29 cellular contexts compared by ENCODE assay signal in genomic region chr3:86046436-86047328, GRCh38.
"Had no signal": no experiment of that assay in that cellular context is flagged by ENCODE, and none has a peak within 500 bp of the region (broad histone marks: within the 10 kb centered on the region; RNA-seq: fewer than 3 reads in every experiment).

No MANE protein-coding gene starts in this region.

- H3K27ac ChIP-seq: brain microvascular endothelial cell, VCaP had no signal

- H3K4me3 Mint-ChIP-seq: activated B cell treated with CpG ODN at 0.5 μM for 24 hours; activated CD4-positive, alpha-beta memory T cell treated with anti-CD3 and anti-CD28 coated beads, Interleukin-2, amount 10 ng/mL, durations not matched to agents 7 days and 5 days; activated CD8-positive, alpha-beta memory T cell treated with anti-CD3 and anti-CD28 coated beads, Interleukin-2, amount 10 ng/mL, durations not matched to agents 7 days and 5 days; activated naive CD8-positive, alpha-beta T cell treated with anti-CD3 and anti-CD28 coated beads for 36 hours; activated T-cell treated with anti-CD3 and anti-CD28 coated beads, Interleukin-2, amount 50 U/mL, for 72 hours; activated T-helper 17 cell treated with anti-CD3 and anti-CD28 coated beads, Interleukin-2, amount 50 U/mL, for 72 hours had no signal

- H3K27me3 Mint-ChIP-seq: activated B cell treated with CpG ODN at 0.5 μM for 24 hours; activated CD4-positive, alpha-beta memory T cell treated with anti-CD3 and anti-CD28 coated beads, Interleukin-2, amount 10 ng/mL, durations not matched to agents 7 days and 5 days; activated CD8-positive, alpha-beta memory T cell treated with anti-CD3 and anti-CD28 coated beads, Interleukin-2, amount 10 ng/mL, durations not matched to agents 7 days and 5 days; activated naive CD8-positive, alpha-beta T cell treated with anti-CD3 and anti-CD28 coated beads for 36 hours; activated T-helper 17 cell treated with anti-CD3 and anti-CD28 coated beads, Interleukin-2, amount 50 U/mL, for 72 hours had no signal

- H3K27ac Mint-ChIP-seq: activated B cell treated with CpG ODN at 0.5 μM for 24 hours; activated CD4-positive, alpha-beta memory T cell treated with anti-CD3 and anti-CD28 coated beads, Interleukin-2, amount 10 ng/mL, durations not matched to agents 7 days and 5 days; activated CD8-positive, alpha-beta memory T cell treated with anti-CD3 and anti-CD28 coated beads, Interleukin-2, amount 10 ng/mL, durations not matched to agents 7 days and 5 days; activated naive CD8-positive, alpha-beta T cell treated with anti-CD3 and anti-CD28 coated beads for 36 hours; activated T-cell treated with anti-CD3 and anti-CD28 coated beads, Interleukin-2, amount 50 U/mL, for 72 hours; activated T-helper 17 cell treated with anti-CD3 and anti-CD28 coated beads, Interleukin-2, amount 50 U/mL, for 72 hours had no signal

- DNase-seq: activated B cell treated with CpG ODN at 0.5 μM for 24 hours; activated CD4-positive, alpha-beta memory T cell treated with anti-CD3 and anti-CD28 coated beads, Interleukin-2, amount 10 ng/mL, durations not matched to agents 7 days and 5 days; activated CD4-positive, alpha-beta T cell treated with anti-CD3 and anti-CD28 coated beads for 1 hour; activated CD4-positive, alpha-beta T cell treated with anti-CD3 and anti-CD28 coated beads for 48 hours; activated CD8-positive, alpha-beta memory T cell treated with anti-CD3 and anti-CD28 coated beads for 24 hours; activated CD8-positive, alpha-beta memory T cell treated with anti-CD3 and anti-CD28 coated beads, Interleukin-2, amount 10 ng/mL, durations not matched to agents 7 days and 5 days; activated CD8-positive, alpha-beta memory T cell treated with anti-CD3 and anti-CD28 coated beads, Interleukin-2, amount 50 U/mL, for 48 hours; activated effector memory CD4-positive, alpha-beta T cell treated with anti-CD3 and anti-CD28 coated beads, Interleukin-2, amount 50 U/mL, for 16 hours; activated naive CD4-positive, alpha-beta T cell; activated naive CD4-positive, alpha-beta T cell treated with anti-CD3 and anti-CD28 coated beads, Interleukin-2, amount 50 U/mL, for 16 hours; activated naive CD8-positive, alpha-beta T cell treated with anti-CD3 and anti-CD28 coated beads for 36 hours; activated T-cell treated with anti-CD3 and anti-CD28 coated beads, Interleukin-2, amount 50 U/mL, for 72 hours; amniotic stem cell; aorta; brain microvascular endothelial cell; NCI-H1092 treated with DMSO at 0.1 percent for 48 hours; NCI-H146; NCI-H187 treated with DMSO at 0.1 percent for 48 hours; NCI-H2171 treated with DMSO at 0.1 percent for 48 hours; NCI-H2227 treated with DMSO at 0.1 percent for 48 hours; NCI-H446; SW 1271; T-helper 1 cell; T-helper 2 cell; T-helper 9 cell had no signal

- H3K4me3 ChIP-seq: K562 had no signal

- H3K36me3 ChIP-seq: brain microvascular endothelial cell had no signal

- ATAC-seq: activated CD8-positive, alpha-beta memory T cell treated with anti-CD3 and anti-CD28 coated beads, Interleukin-2, amount 10 ng/mL, durations not matched to agents 7 days and 5 days; activated T-cell treated with anti-CD3 and anti-CD28 coated beads, Interleukin-2, amount 50 U/mL, for 72 hours; activated T-helper 17 cell treated with anti-CD3 and anti-CD28 coated beads, Interleukin-2, amount 50 U/mL, for 72 hours; K562; Panc1 had no signal

- H3K27me3 ChIP-seq: brain microvascular endothelial cell had no signal

- H3K36me3 Mint-ChIP-seq: activated CD8-positive, alpha-beta memory T cell treated with anti-CD3 and anti-CD28 coated beads, Interleukin-2, amount 10 ng/mL, durations not matched to agents 7 days and 5 days; activated naive CD8-positive, alpha-beta T cell treated with anti-CD3 and anti-CD28 coated beads for 36 hours had no signal

- H3K4me1 Mint-ChIP-seq: activated B cell treated with CpG ODN at 0.5 μM for 24 hours; activated CD4-positive, alpha-beta memory T cell treated with anti-CD3 and anti-CD28 coated beads, Interleukin-2, amount 10 ng/mL, durations not matched to agents 7 days and 5 days; activated CD8-positive, alpha-beta memory T cell treated with anti-CD3 and anti-CD28 coated beads, Interleukin-2, amount 10 ng/mL, durations not matched to agents 7 days and 5 days; activated naive CD8-positive, alpha-beta T cell treated with anti-CD3 and anti-CD28 coated beads for 36 hours; activated T-helper 17 cell treated with anti-CD3 and anti-CD28 coated beads, Interleukin-2, amount 50 U/mL, for 72 hours had no signal
